8 cellular contexts compared by ENCODE assay signal in the genomic region with DNA sequence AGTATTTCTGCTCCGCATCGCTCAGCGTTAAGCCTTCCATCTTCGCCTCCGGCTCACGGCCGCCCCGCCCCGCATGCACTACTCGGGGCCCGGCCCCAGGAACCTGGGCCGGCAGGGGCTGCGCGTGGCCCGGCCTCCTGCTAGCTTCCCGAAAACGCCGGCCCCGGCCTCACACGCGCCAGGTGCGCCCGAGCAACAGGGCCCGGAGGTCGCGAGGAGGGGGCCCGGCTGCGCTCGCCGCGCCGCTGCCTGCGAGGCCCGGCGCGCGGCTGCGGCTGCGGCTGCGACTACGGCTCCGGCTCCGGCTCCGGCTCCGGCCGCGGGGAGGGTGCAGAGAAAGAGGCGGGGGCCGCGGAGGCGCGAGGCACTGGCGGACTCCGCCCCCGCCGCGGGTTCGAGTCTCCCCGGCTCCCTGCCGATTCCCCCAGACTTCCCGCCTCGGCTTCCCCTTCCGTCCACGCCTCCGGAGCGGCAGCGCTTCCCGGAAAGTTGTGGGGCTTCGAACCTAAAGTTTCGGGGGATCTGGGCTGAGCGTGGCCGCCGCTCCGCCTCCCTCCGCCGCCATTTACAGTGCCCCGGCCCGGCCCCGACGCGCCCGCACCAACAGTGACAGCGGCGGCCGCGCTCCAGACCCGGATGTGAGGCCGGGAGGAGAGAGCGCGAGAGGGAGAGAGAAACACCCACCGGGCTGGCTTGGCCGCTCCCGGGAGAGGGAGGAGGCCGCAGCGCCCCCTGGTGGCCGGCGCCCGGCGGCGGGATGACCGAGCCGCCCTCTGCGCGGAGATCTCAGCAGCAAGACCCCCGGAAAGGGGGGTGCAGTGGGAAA. TPM values are rescaled to one million over a fixed set of nuclear protein-coding genes. Genes with fewer than 3 reads are reported as not detected.
A peak's percentile ranks its signal among the peaks of the same experiment; 100 is the strongest.
DNase-seq lines count a peak whose midpoint lies in the region; ATAC-seq and TF ChIP-seq lines count a peak whose summit lies in the region.

Gene REPS1 (minus strand): TSS at position 611 of the 826 bp plus-strand sequence. CDS start 571 bp downstream, at position 40.

- H3K4me3 Mint-ChIP-seq in chondrocyte (ENCODE audit: unreplicated experiment) = peak within 1 kb of the TSS; percentile 86

- peak; percentile 98 for DNase-seq in AG20443 (ENCODE audit: low spot score)
- peak; percentile 55 to 89 for DNase-seq in NCI-H446 (lab: John Stamatoyannopoulos, UW)
- peak; percentile 85 to 91 for DNase-seq in activated CD4-positive, alpha-beta T cell treated with anti-CD3 and anti-CD28 coated beads for 24 hours (ENCODE audit: low read depth in 2 of 2)
- DNase-seq in chondrocyte (ENCODE audit: low spot score) = peak; percentile 97
- peak; percentile 80 for DNase-seq in kidney glomerular epithelial cell (lab: John Stamatoyannopoulos, UW)
- peak; percentile 73 to 88 for DNase-seq in stimulated activated CD4-positive, alpha-beta T cell treated with anti-CD3 and anti-CD28 coated beads, Interleukin-1b, Interleukin-23, amount 100 ng/mL, for 1 hour (ENCODE audit: low read depth in 2 of 2)

- TF ChIP-seq CTCF in chondrocyte (IDR thresholded peaks at IDR 0.05) = peak; percentile 99

- H3K9me3 Mint-ChIP-seq in chondrocyte (ENCODE audit: low read depth) = no peaks in the 10 kb centered on the region

- peak within 1 kb of the TSS; percentile 91 for H3K27ac Mint-ChIP-seq in chondrocyte (ENCODE audit: unreplicated experiment)

- H3K27me3 Mint-ChIP-seq in chondrocyte (ENCODE audit: low read depth) = no peaks in the 10 kb centered on the region

- peaks cover 7% of the 10 kb centered on the region for H3K4me1 Mint-ChIP-seq in chondrocyte (ENCODE audit: low read depth)

- ATAC-seq in GM19023 (IDR thresholded peaks at IDR 0.05; ENCODE audit: unreplicated experiment) (peak; percentile 96), HG03196 (IDR thresholded peaks at IDR 0.05; ENCODE audit: unreplicated experiment) (peak; percentile 88)

- H3K36me3 Mint-ChIP-seq in chondrocyte (ENCODE audit: low read depth) = no peaks in the 10 kb centered on the region

RNA-seq across cellular contexts. Expression of gene REPS1, which starts in this region (rescaled TPM):
- total RNA-seq in chondrocyte = 24.5 to 26.5 TPM (median 25.8 TPM) in 3 replicates

Comparison
In these comparisons a context has a peak if more than half of its experiments do, and no peak if none do; other contexts are left out.
1. Peak in every context shown above with its lines: DNase-seq and ATAC-seq.